In the genomic region with DNA sequence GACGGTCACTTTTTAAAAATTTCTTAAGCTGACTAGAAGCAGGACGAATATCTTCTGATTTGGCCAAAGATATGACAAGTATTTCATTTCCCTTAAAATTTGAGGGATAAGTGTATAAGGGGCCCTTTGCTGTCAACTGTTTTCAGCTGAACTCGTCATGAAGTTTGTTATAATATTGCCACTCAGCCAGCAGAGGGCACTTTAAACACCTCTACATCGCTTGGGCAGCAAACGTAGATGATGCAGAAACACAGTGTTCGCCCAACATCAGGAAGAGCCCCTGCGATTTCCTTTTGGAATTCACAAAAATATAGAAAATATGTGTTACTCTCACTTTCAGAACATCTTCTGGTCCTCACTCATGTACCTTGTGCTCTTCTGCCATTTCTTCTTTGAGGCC, we compare ENCODE assay signal across 8 cellular contexts.
DNase-seq lines count a peak whose midpoint lies in the region; ATAC-seq and TF ChIP-seq lines count a peak whose summit lies in the region.

No MANE protein-coding gene starts in this region.

- no peak overlapping the region for H3K4me3 ChIP-seq in SK-N-MC
- no peak overlapping the region for H3K4me3 ChIP-seq in liver (ENCODE audit: low read depth in 1 of 3, low read length in 3 of 3)

- H3K9ac ChIP-seq in SK-N-MC (ENCODE audit: insufficient read length) (no peak overlapping the region), liver (ENCODE audit: low read depth in 1 of 2, low read length in 2 of 2) (no peak overlapping the region)

- H3K4me1 ChIP-seq in liver (ENCODE audit: control insufficient read depth in 4 of 4, insufficient read depth in 4 of 4, low read length in 3 of 4), result no peaks in the 10 kb centered on the region

- H3K36me3 ChIP-seq in SK-N-MC (ENCODE audit: insufficient read depth, low read length), result no peaks in the 10 kb centered on the region
- H3K36me3 ChIP-seq in liver (ENCODE audit: control insufficient read depth in 4 of 4, insufficient read depth in 3 of 4, low read depth in 1 of 4, low read length in 3 of 4), result no peaks in the 10 kb centered on the region

- peak; percentile 41 to 73 for TF ChIP-seq RAD21 in liver (IDR thresholded peaks at IDR 0.05)

- H3K27me3 ChIP-seq in liver (ENCODE audit: control insufficient read depth in 4 of 4, insufficient read depth in 4 of 4, low read length in 3 of 4), result no peaks in the 10 kb centered on the region

- ATAC-seq in HG02870 (IDR thresholded peaks at IDR 0.05; ENCODE audit: unreplicated experiment) (peak; percentile 51), esophagus mucosa (no peak)
- no peak for ATAC-seq in stimulated activated naive CD8-positive, alpha-beta T cell treated with anti-CD3 and anti-CD28 coated beads, Interleukin-15, Interleukin-2, amounts not matched to agents 100 U/mL and 50 U/mL, for 24 hours

- H3K9me3 ChIP-seq in SK-N-MC (ENCODE audit: low read depth, low read length) (no peaks in the 10 kb centered on the region), liver (ENCODE audit: control insufficient read depth in 4 of 4, low read length in 3 of 4) (peaks cover 0 to 2% (median 0%) of the 10 kb centered on the region in 4 donors)

- WGBS in liver, result 15% methylated on average over 7 of the region's 7 CpGs

- H3K27ac ChIP-seq in SK-N-MC (no peak overlapping the region), liver (ENCODE audit: low read depth in 1 of 2, low read length in 2 of 2) (no peak overlapping the region)

- peak; percentile 38 for TF ChIP-seq CTCF in liver (IDR thresholded peaks at IDR 0.05; ENCODE audit: low read depth, low read length, missing input control)

- DNase-seq in DMS 273 (lab: John Stamatoyannopoulos, UW; ENCODE audit: unreplicated experiment), result peak; percentile 63
- no peak for DNase-seq in DMS 273 treated with DMSO at 0.1 percent for 48 hours (lab: John Stamatoyannopoulos, UW)
- DNase-seq in SK-N-MC (ENCODE audit: low read depth, low spot score), result peak; percentile 1
- DNase-seq in NCI-H446 treated with DMSO at 0.1 percent for 48 hours (lab: John Stamatoyannopoulos, UW), result no peak
- DNase-seq in stimulated activated naive CD8-positive, alpha-beta T cell treated with anti-CD3 and anti-CD28 coated beads, Interleukin-15, Interleukin-2, amounts not matched to agents 100 U/mL and 50 U/mL, for 24 hours, result no peak

TF ChIP-seq in liver, 16 proteins besides CTCF, POLR2A, EP300 and RAD21:
- TF ChIP-seq HNF4A (conservative IDR thresholded peaks at IDR 0.05), result no peak
- TF ChIP-seq, protein P1, sequence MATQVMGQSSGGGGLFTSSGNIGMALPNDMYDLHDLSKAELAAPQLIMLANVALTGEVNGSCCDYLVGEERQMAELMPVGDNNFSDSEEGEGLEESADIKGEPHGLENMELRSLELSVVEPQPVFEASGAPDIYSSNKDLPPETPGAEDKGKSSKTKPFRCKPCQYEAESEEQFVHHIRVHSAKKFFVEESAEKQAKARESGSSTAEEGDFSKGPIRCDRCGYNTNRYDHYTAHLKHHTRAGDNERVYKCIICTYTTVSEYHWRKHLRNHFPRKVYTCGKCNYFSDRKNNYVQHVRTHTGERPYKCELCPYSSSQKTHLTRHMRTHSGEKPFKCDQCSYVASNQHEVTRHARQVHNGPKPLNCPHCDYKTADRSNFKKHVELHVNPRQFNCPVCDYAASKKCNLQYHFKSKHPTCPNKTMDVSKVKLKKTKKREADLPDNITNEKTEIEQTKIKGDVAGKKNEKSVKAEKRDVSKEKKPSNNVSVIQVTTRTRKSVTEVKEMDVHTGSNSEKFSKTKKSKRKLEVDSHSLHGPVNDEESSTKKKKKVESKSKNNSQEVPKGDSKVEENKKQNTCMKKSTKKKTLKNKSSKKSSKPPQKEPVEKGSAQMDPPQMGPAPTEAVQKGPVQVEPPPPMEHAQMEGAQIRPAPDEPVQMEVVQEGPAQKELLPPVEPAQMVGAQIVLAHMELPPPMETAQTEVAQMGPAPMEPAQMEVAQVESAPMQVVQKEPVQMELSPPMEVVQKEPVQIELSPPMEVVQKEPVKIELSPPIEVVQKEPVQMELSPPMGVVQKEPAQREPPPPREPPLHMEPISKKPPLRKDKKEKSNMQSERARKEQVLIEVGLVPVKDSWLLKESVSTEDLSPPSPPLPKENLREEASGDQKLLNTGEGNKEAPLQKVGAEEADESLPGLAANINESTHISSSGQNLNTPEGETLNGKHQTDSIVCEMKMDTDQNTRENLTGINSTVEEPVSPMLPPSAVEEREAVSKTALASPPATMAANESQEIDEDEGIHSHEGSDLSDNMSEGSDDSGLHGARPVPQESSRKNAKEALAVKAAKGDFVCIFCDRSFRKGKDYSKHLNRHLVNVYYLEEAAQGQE (IDR thresholded peaks at IDR 0.05), result no peak
- no peak for TF ChIP-seq RXRA (IDR thresholded peaks at IDR 0.05)
- TF ChIP-seq, protein P2, sequence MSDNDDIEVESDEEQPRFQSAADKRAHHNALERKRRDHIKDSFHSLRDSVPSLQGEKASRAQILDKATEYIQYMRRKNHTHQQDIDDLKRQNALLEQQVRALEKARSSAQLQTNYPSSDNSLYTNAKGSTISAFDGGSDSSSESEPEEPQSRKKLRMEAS (IDR thresholded peaks at IDR 0.05), result no peak
- no peak for TF ChIP-seq JUND (IDR thresholded peaks at IDR 0.05)
- TF ChIP-seq SP1 (IDR thresholded peaks at IDR 0.05), result no peak
- no peak for TF ChIP-seq HNF4G (IDR thresholded peaks at IDR 0.05)
- no peak for TF ChIP-seq FOXA2 (IDR thresholded peaks at IDR 0.05)
- no peak for TF ChIP-seq NR2F2 (IDR thresholded peaks at IDR 0.05)
- no peak for TF ChIP-seq FOXA1 (IDR thresholded peaks at IDR 0.05)

Comparison
In these comparisons a context has a peak if more than half of its experiments do, and no peak if none do; other contexts are left out.
1. DNase-seq: peak in DMS 273 (single experiment) and SK-N-MC (single experiment); none in DMS 273 treated with DMSO at 0.1 percent for 48 hours (single experiment), NCI-H446 treated with DMSO at 0.1 percent for 48 hours (single experiment) and stimulated activated naive CD8-positive, alpha-beta T cell treated with anti-CD3 and anti-CD28 coated beads, Interleukin-15, Interleukin-2, amounts not matched to agents 100 U/mL and 50 U/mL, for 24 hours (single experiment).